8 cellular contexts compared by ENCODE assay signal in the genomic region with DNA sequence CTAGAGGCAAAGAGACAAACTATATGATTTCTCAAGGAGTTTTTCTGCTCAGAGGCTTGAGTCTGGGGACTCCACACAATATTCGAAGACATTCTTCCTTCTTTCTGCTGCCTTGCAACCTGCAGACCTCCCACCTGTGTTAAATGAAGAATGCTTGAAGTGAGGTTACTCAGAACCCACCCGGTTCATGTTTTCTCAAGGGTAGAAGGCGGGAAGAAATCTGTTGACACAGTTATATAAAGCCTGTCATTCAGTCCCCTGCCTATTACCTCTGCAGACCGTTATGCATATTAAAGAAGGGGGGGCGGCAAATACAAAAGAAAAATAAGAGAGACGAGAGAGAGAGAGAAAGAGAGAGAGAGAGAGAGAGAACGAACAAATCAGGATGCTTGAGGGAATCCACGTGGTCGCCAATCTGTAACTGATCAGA. TPM values are rescaled to one million over a fixed set of nuclear protein-coding genes. Genes with fewer than 3 reads are reported as not detected.
A peak's percentile ranks its signal among the peaks of the same experiment; 100 is the strongest.
DNase-seq lines count a peak whose midpoint lies in the region; ATAC-seq, FAIRE-seq and TF ChIP-seq lines count a peak whose summit lies in the region.

No MANE protein-coding gene starts in this region.

- ATAC-seq in T-cell (replicated peaks in 1 of 4): no peak
- ATAC-seq in HG02938 (IDR thresholded peaks at IDR 0.05; ENCODE audit: unreplicated experiment): no peak

- peaks cover 24% of the 10 kb centered on the region for H3K79me2 ChIP-seq in smooth muscle cell (ENCODE audit: low read depth)

- H3F3A ChIP-seq in smooth muscle cell (ENCODE audit: low read depth): no peaks in the 10 kb centered on the region

- H4K20me1 ChIP-seq in smooth muscle cell (ENCODE audit: low read depth): peaks cover 22% of the 10 kb centered on the region

- H3K4me1 ChIP-seq in smooth muscle cell (ENCODE audit: low read depth): peaks cover 19% of the 10 kb centered on the region

- intact Hi-C loops in activated CD4-positive, alpha-beta T cell treated with anti-CD3 and anti-CD28 coated beads, Interleukin-2, amount 10 ng/mL, durations not matched to agents 24 days and 14 days (cut with micrococcal nuclease): no loop called here

- no peak for TF ChIP-seq POLR2A in GM12891 (IDR thresholded peaks at IDR 0.05; ENCODE audit: low read depth, low read length)

- H3K27me3 Mint-ChIP-seq in activated CD4-positive, alpha-beta T cell treated with anti-CD3 and anti-CD28 coated beads, Interleukin-2, amount 10 ng/mL, durations not matched to agents 24 days and 14 days: peaks cover 5% of the 10 kb centered on the region
- no peaks in the 10 kb centered on the region for H3K27me3 Mint-ChIP-seq in T-cell

- H3K27ac Mint-ChIP-seq in activated CD4-positive, alpha-beta T cell treated with anti-CD3 and anti-CD28 coated beads, Interleukin-2, amount 10 ng/mL, durations not matched to agents 24 days and 14 days: peak overlapping the region; percentile 92
- H3K27ac Mint-ChIP-seq in T-cell: peak overlapping the region; percentile 93 to 95

- H3K9me3 Mint-ChIP-seq in activated CD4-positive, alpha-beta T cell treated with anti-CD3 and anti-CD28 coated beads, Interleukin-2, amount 10 ng/mL, durations not matched to agents 24 days and 14 days: no peaks in the 10 kb centered on the region
- H3K9me3 Mint-ChIP-seq in T-cell: no peaks in the 10 kb centered on the region

- H3K9ac ChIP-seq in smooth muscle cell (ENCODE audit: low read depth): no peak overlapping the region

- peak overlapping the region; percentile 95 for H3K4me2 ChIP-seq in smooth muscle cell

- H3K4me1 Mint-ChIP-seq in activated CD4-positive, alpha-beta T cell treated with anti-CD3 and anti-CD28 coated beads, Interleukin-2, amount 10 ng/mL, durations not matched to agents 24 days and 14 days: peaks cover 19% of the 10 kb centered on the region
- peaks cover 16 to 27% (median 17%) of the 10 kb centered on the region in 3 donors for H3K4me1 Mint-ChIP-seq in T-cell

- H3K27me3 ChIP-seq in smooth muscle cell (ENCODE audit: low read depth): no peaks in the 10 kb centered on the region

- TF ChIP-seq CTCF in foreskin fibroblast (IDR thresholded peaks at IDR 0.05; ENCODE audit: low read depth, low read length) (no peak), smooth muscle cell (IDR thresholded peaks at IDR 0.05; ENCODE audit: borderline replicate concordance, insufficient read depth, poor library complexity, severe bottlenecking) (no peak)

- no peak for DNase-seq in activated CD4-positive, alpha-beta T cell treated with anti-CD3 and anti-CD28 coated beads, Interleukin-2, amount 10 ng/mL, durations not matched to agents 24 days and 14 days
- no peak for DNase-seq in activated CD4-positive, alpha-beta T cell treated with anti-CD3 and anti-CD28 coated beads, Interleukin-2, amount 50 U/mL, for 1 hour
- DNase-seq in T-cell (peak in 4 of 34 experiments; percentile 18 to 44 (median 22)), foreskin fibroblast (peak; percentile 42 to 73), smooth muscle cell (lab: John Stamatoyannopoulos, UW; ENCODE audit: unreplicated experiment) (no peak), DMS 273 treated with DMSO at 0.1 percent for 48 hours (lab: John Stamatoyannopoulos, UW) (no peak), GM12891 (ENCODE audit: insufficient read length, low spot score) (no peak)

- H3K27ac ChIP-seq in smooth muscle cell (ENCODE audit: low read depth): no peak overlapping the region

- 15% methylated on average over 8 of the region's 9 CpGs for WGBS in smooth muscle cell (ENCODE audit: low lambda C conversion rate)

- no peak for FAIRE-seq in GM12891 (lab: Jason Lieb, UNC)

- H3K36me3 Mint-ChIP-seq in activated CD4-positive, alpha-beta T cell treated with anti-CD3 and anti-CD28 coated beads, Interleukin-2, amount 10 ng/mL, durations not matched to agents 24 days and 14 days (ENCODE audit: low read depth): peaks cover 2% of the 10 kb centered on the region
- no peaks in the 10 kb centered on the region for H3K36me3 Mint-ChIP-seq in T-cell

- H3K4me3 ChIP-seq in foreskin fibroblast (ENCODE audit: low read depth in 1 of 2, low read length in 2 of 2) (peak overlapping the region; percentile 61 to 77), smooth muscle cell (peak overlapping the region; percentile 93)

- H3K9me3 ChIP-seq in smooth muscle cell (replicated peaks; ENCODE audit: low read depth): no peaks in the 10 kb centered on the region

- no peaks in the 10 kb centered on the region for H3K36me3 ChIP-seq in smooth muscle cell (ENCODE audit: low read depth)

- POLR2A ChIA-PET in T-cell (lab: Charles Lee): interaction anchor here in 1 of 2 donors (0.6 kb wide), 2 partner anchors 34 to 35 kb away, joined by 3 read pairs; no protein-coding TSS in a partner anchor

- H2AFZ ChIP-seq in smooth muscle cell (ENCODE audit: low read depth): peak overlapping the region; percentile 88

- CTCF ChIA-PET in T-cell (lab: Charles Lee): interaction anchor here in 1 of 2 donors (0.7 kb wide), 1 partner anchor 54 kb away, joined by 3 read pairs; no protein-coding TSS in a partner anchor

- H3K4me3 Mint-ChIP-seq in activated CD4-positive, alpha-beta T cell treated with anti-CD3 and anti-CD28 coated beads, Interleukin-2, amount 10 ng/mL, durations not matched to agents 24 days and 14 days: peak overlapping the region; percentile 97
- peak overlapping the region; percentile 91 to 92 (median 92) for H3K4me3 Mint-ChIP-seq in T-cell

TF ChIP-seq in GM12891, 5 proteins besides CTCF, POLR2A, EP300 and RAD21:
- no peak for TF ChIP-seq POU2F2 (IDR thresholded peaks at IDR 0.05; ENCODE audit: low read depth, low read length)
- TF ChIP-seq POLR2AphosphoS5 (IDR thresholded peaks at IDR 0.05; ENCODE audit: low read depth, low read length): no peak
- no peak for TF ChIP-seq SPI1 (IDR thresholded peaks at IDR 0.05; ENCODE audit: low read depth, low read length)
- TF ChIP-seq PAX5 (IDR thresholded peaks at IDR 0.05; ENCODE audit: insufficient read depth, low read length, severe bottlenecking): no peak
- TF ChIP-seq TAF1 (IDR thresholded peaks at IDR 0.05; ENCODE audit: low read depth, low read length): no peak

RNA-seq across cellular contexts. Expression of gene KMT2A, which starts 2.2 kb away (rescaled TPM):
- 70.7 and 73.2 TPM in 2 replicates for total RNA-seq in activated CD4-positive, alpha-beta T cell treated with anti-CD3 and anti-CD28 coated beads, Interleukin-2, amount 10 ng/mL, durations not matched to agents 24 days and 14 days
- total RNA-seq in T-cell: 100 to 1,000 TPM; 130 to 183 (median 153) TPM
- total RNA-seq in smooth muscle cell: 26.6 and 27.8 TPM in 2 replicates
- polyA plus RNA-seq in smooth muscle cell: 15.5 and 19.6 TPM in 2 replicates
- 15.3 TPM for polyA plus RNA-seq in GM12891 (2012; ENCODE audit: low read depth, missing spikeins)

RNA-seq across cellular contexts. Expression of gene ATP5MG, which starts 32.7 kb away (rescaled TPM):
- 220 and 228 TPM in 2 replicates for total RNA-seq in activated CD4-positive, alpha-beta T cell treated with anti-CD3 and anti-CD28 coated beads, Interleukin-2, amount 10 ng/mL, durations not matched to agents 24 days and 14 days
- total RNA-seq in T-cell (100 to 1,000 TPM; 140 to 188 (median 172) TPM), smooth muscle cell (59.2 and 80.5 TPM in 2 replicates)
- polyA plus RNA-seq in smooth muscle cell: 428 and 479 TPM in 2 replicates
- 515 TPM for polyA plus RNA-seq in GM12891 (2012; ENCODE audit: low read depth, missing spikeins)

Comparison
In these comparisons a context has a peak if more than half of its experiments do, and no peak if none do; other contexts are left out.
1. DNase-seq: peak in foreskin fibroblast (2 of 2); none in activated CD4-positive, alpha-beta T cell treated with anti-CD3 and anti-CD28 coated beads, Interleukin-2, amount 10 ng/mL, durations not matched to agents 24 days and 14 days (single experiment), activated CD4-positive, alpha-beta T cell treated with anti-CD3 and anti-CD28 coated beads, Interleukin-2, amount 50 U/mL, for 1 hour (single experiment), smooth muscle cell (single experiment), DMS 273 treated with DMSO at 0.1 percent for 48 hours (single experiment) and GM12891 (single experiment).